Comparison of ENCODE assay signal across 21 cellular contexts in genomic region chr4:164866817-164867490, GRCh38.
DNase-seq lines count a peak whose midpoint lies in the region; ATAC-seq and TF ChIP-seq lines count a peak whose summit lies in the region.
"Had no signal": no experiment of that assay in that cellular context is flagged by ENCODE, and none has a peak within 500 bp of the region (broad histone marks: within the 10 kb centered on the region; RNA-seq: fewer than 3 reads in every experiment).

No MANE protein-coding gene starts in this region.

- no peaks in the 10 kb centered on the region for H3K27me3 ChIP-seq in HUES6 (ENCODE audit: control insufficient read depth, insufficient read depth, low read length)
- H3K27me3 ChIP-seq: breast epithelium, heart right ventricle, testis had no signal

- peak overlapping the region; percentile 8; the same call in 1 of the 2 replicates for H3K4me3 ChIP-seq in HUES6 (ENCODE audit: low read depth, low read length)
- H3K4me3 ChIP-seq: breast epithelium, heart right ventricle, testis had no signal

- H3K27ac ChIP-seq in HUES6 (ENCODE audit: low read depth, low read length) = peak overlapping the region; percentile 83
- H3K27ac ChIP-seq: breast epithelium, heart right ventricle, testis had no signal

- ATAC-seq in GM18907 (IDR thresholded peaks at IDR 0.05; ENCODE audit: unreplicated experiment) = peak; percentile 82
- ATAC-seq: esophagus mucosa, heart right ventricle, PC-3 had no signal

- peaks cover 24% of the 10 kb centered on the region for H3K4me1 ChIP-seq in HUES6 (ENCODE audit: control insufficient read depth, insufficient read depth, low read length)
- H3K4me1 ChIP-seq: breast epithelium, heart right ventricle, testis had no signal

- DNase-seq in iPS DF 4.7 (ENCODE audit: extremely low read depth, low spot score) = peak; percentile 79
- DNase-seq in erythroblast (lab: John Stamatoyannopoulos, UW) = no peak
- DNase-seq in activated gamma-delta T cell (lab: John Stamatoyannopoulos, UW) = no peak
- DNase-seq in activated effector memory CD4-positive, alpha-beta T cell treated with anti-CD3 and anti-CD28 coated beads, Interleukin-2, amount 50 U/mL, for 16 hours = no peak
- DNase-seq in SIG-M5 (lab: John Stamatoyannopoulos, UW) = no peak
- DNase-seq: activated CD4-positive, alpha-beta memory T cell treated with anti-CD3 and anti-CD28 coated beads for 36 hours; activated naive CD8-positive, alpha-beta T cell treated with anti-CD3 and anti-CD28 coated beads for 36 hours; activated T-cell treated with anti-CD3 and anti-CD28 coated beads, Interleukin-2, amount 50 U/mL, for 24 hours; heart right ventricle; IMR-90; MV-4-11; NCI-H1930; PC-3; stimulated activated CD4-positive, alpha-beta T cell treated with anti-CD3 and anti-CD28 coated beads, Interleukin-4, amount 100 ng/mL, for 24 hours; stimulated activated CD8-positive, alpha-beta memory T cell treated with anti-CD3 and anti-CD28 coated beads, Interleukin-4, amount 100 ng/mL, for 48 hours; SW 1271; testis had no signal

- no peaks in the 10 kb centered on the region for H3K9me3 ChIP-seq in HUES6 (ENCODE audit: control insufficient read depth, insufficient read depth, low read depth, low read length)
- H3K9me3 ChIP-seq: breast epithelium, testis had no signal

- TF ChIP-seq POLR2A in erythroblast (IDR thresholded peaks at IDR 0.05; ENCODE audit: low read length) = no peak

- no peaks in the 10 kb centered on the region for H3K36me3 ChIP-seq in HUES6 (ENCODE audit: control insufficient read depth, insufficient read depth, low read length)
- H3K36me3 ChIP-seq: breast epithelium, heart right ventricle had no signal

- peak overlapping the region; percentile 7 for H3K9ac ChIP-seq in HUES6 (ENCODE audit: low read length)
